In the genomic region with DNA sequence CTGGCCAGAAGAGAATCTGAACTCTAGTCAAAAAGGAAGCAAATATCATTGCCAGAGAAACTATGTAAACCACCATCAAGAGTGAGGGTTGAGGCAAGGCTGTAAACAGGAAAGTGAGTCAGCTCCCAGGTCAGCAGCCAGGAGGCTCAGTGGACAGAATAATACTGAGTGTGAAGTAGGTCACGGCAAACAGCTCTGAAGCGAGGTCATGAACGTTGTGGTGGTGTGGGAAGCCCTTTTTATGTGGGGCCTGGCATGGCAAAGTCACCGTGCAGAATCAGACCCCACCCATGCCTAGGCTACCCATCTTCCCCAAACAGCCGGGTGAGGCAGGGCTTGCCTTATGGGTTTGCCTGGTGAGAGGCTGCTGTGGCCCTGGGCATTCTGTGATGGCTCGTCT, we compare ENCODE assay signal across 8 cellular contexts. TPM values are rescaled to one million over a fixed set of nuclear protein-coding genes. Genes with fewer than 3 reads are reported as not detected.
DNase-seq lines count a peak whose midpoint lies in the region; ATAC-seq and TF ChIP-seq lines count a peak whose summit lies in the region.

No MANE protein-coding gene starts in this region.

- DNase-seq in AG09319 (ENCODE audit: extremely low read depth, low read depth) = peak; percentile 67
- DNase-seq in choroid plexus epithelial cell (ENCODE audit: low read depth) = peak; percentile 97
- peak; percentile 80 for DNase-seq in myocyte (ENCODE audit: low read depth)
- DNase-seq in thoracic aorta (ENCODE audit: low spot score) = no peak
- DNase-seq in NCI-H446 treated with DMSO at 0.1 percent for 48 hours (lab: John Stamatoyannopoulos, UW) = no peak
- DNase-seq in NCI-H1694 treated with DMSO at 0.1 percent for 48 hours (lab: John Stamatoyannopoulos, UW) = no peak

- ATAC-seq in HG02885 (IDR thresholded peaks at IDR 0.05; ENCODE audit: poor library complexity, unreplicated experiment) = peak; percentile 32
- peak; percentile 67 to 70 for ATAC-seq in activated CD4-positive, CD25-positive, alpha-beta regulatory T cell treated with anti-CD3 and anti-CD28 coated beads, Interleukin-2, amount 50 U/mL, for 24 hours
- ATAC-seq in thoracic aorta (ENCODE audit: insufficient number of reproducible peaks, low FRiP score, low read depth) = peak; percentile 79

- no peaks in the 10 kb centered on the region for H3K27me3 ChIP-seq in thoracic aorta (replicated peaks; ENCODE audit: insufficient read depth)

- TF ChIP-seq CTCF in AG09319 (IDR thresholded peaks at IDR 0.05; ENCODE audit: low read depth, low read length) = peak; percentile 17; the same call in 1 of the 2 replicates
- peak; percentile 28 for TF ChIP-seq CTCF in choroid plexus epithelial cell (conservative IDR thresholded peaks at IDR 0.05; ENCODE audit: low read depth, low read length)
- TF ChIP-seq CTCF in thoracic aorta (IDR thresholded peaks at IDR 0.05) = no peak

- H3K27ac ChIP-seq in thoracic aorta = peak overlapping the region; percentile 29 to 41

- H3K4me3 ChIP-seq in choroid plexus epithelial cell (ENCODE audit: low read depth, low read length) (no peak overlapping the region), thoracic aorta (no peak overlapping the region)

- H3K36me3 ChIP-seq in thoracic aorta = no peaks in the 10 kb centered on the region

- no peaks in the 10 kb centered on the region for H3K9me3 ChIP-seq in thoracic aorta

- peaks cover 8 to 32% of the 10 kb centered on the region in 2 donors for H3K4me1 ChIP-seq in thoracic aorta (ENCODE audit: control insufficient read depth in 1 of 2, low read depth in 2 of 2)

RNA-seq across cellular contexts. Expression of gene THBS1, which starts 43.9 kb away (rescaled TPM):
- total RNA-seq in myocyte = 1,149 and 1,987 TPM in 2 replicates
- 2,462 TPM for polyA plus RNA-seq in myocyte (2012)
- total RNA-seq in thoracic aorta = 1,000 to 10,000 TPM in 1 of 2 donors, 100 to 1,000 TPM in 1; 868 to 1,389 TPM

Comparison
In these comparisons a context has a peak if more than half of its experiments do, and no peak if none do; other contexts are left out.
1. DNase-seq: peak in AG09319 (single experiment), choroid plexus epithelial cell (single experiment) and myocyte (single experiment); none in thoracic aorta (single experiment), NCI-H446 treated with DMSO at 0.1 percent for 48 hours (single experiment) and NCI-H1694 treated with DMSO at 0.1 percent for 48 hours (single experiment).
2. Peak in every context shown above with its lines, with median percentiles within 50 percentile points of each other: ATAC-seq.